ENCODE assay signal across 24 cellular contexts in the genomic region with DNA sequence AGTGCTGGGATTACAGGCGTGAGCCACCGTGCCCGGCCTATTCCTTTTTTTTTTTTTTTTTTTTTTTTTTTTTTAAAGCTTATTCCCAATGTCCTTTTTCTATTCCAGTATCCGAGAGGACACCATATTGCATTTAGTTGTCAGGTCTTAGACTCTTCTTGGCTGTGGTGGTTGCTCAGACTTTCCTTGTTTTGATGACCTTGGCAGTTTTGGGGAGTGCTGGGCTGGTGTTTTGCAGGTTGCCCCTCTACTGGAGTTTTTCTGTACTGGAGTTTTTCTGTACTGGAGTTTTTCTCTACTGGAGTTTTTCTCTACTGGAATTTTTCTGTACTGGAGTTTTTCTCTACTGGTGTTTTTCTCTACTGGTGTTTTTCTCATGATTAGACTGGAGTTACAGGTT.
"Had no signal": no experiment of that assay in that cellular context is flagged by ENCODE, and none has a peak within 500 bp of the region (broad histone marks: within the 10 kb centered on the region; RNA-seq: fewer than 3 reads in every experiment).

No MANE protein-coding gene starts in this region.

- H3K36me3 ChIP-seq: MG63, Peyer's patch had no signal

- H3K27me3 ChIP-seq: MG63, Peyer's patch had no signal

- H3K4me3 Mint-ChIP-seq: activated CD8-positive, alpha-beta T cell treated with anti-CD3 and anti-CD28 coated beads, Interleukin-2, amount 10 ng/mL, durations not matched to agents 7 days and 5 days; activated naive CD4-positive, alpha-beta T cell treated with anti-CD3 and anti-CD28 coated beads, Interleukin-2, amount 50 U/mL, for 24 hours; brain; central memory CD8-positive, alpha-beta T cell; T-cell had no signal

- H3K27me3 Mint-ChIP-seq: activated naive CD4-positive, alpha-beta T cell treated with anti-CD3 and anti-CD28 coated beads, Interleukin-2, amount 50 U/mL, for 24 hours; T-cell had no signal

- H3K9me3 ChIP-seq: MG63, Peyer's patch had no signal

- DNase-seq: activated CD4-positive, alpha-beta T cell treated with anti-CD3 and anti-CD28 coated beads for 4 hours; activated CD8-positive, alpha-beta memory T cell treated with anti-CD3 and anti-CD28 coated beads, Interleukin-2, amount 50 U/mL, for 48 hours; activated CD8-positive, alpha-beta T cell treated with anti-CD3 and anti-CD28 coated beads, Interleukin-2, amount 10 ng/mL, durations not matched to agents 7 days and 5 days; activated T-cell treated with anti-CD3 and anti-CD28 coated beads, Interleukin-2, amount 50 U/mL, for 1 hour; aorta; MG63; MV-4-11; NCI-H1092 treated with DMSO at 0.1 percent for 48 hours; NCI-H1417 treated with DMSO at 0.1 percent for 48 hours; NCI-H1694; NCI-H2029; NCI-H2107; NCI-H2171 treated with DMSO at 0.1 percent for 48 hours; NCI-H226; NCI-H526 treated with DMSO at 0.1 percent for 48 hours; NCI-H82; Peyer's patch; SIG-M5; T-cell; T-helper 2 cell; T1000 had no signal

- H3K4me3 ChIP-seq: MG63, Peyer's patch had no signal

- H3K27ac Mint-ChIP-seq: activated CD8-positive, alpha-beta T cell treated with anti-CD3 and anti-CD28 coated beads, Interleukin-2, amount 10 ng/mL, durations not matched to agents 7 days and 5 days; activated naive CD4-positive, alpha-beta T cell treated with anti-CD3 and anti-CD28 coated beads, Interleukin-2, amount 50 U/mL, for 24 hours; T-cell had no signal

- H3K9me3 Mint-ChIP-seq: activated naive CD4-positive, alpha-beta T cell treated with anti-CD3 and anti-CD28 coated beads, Interleukin-2, amount 50 U/mL, for 24 hours; central memory CD8-positive, alpha-beta T cell; T-cell had no signal

- H3K27ac ChIP-seq: Peyer's patch had no signal

- H3K36me3 Mint-ChIP-seq: activated naive CD4-positive, alpha-beta T cell treated with anti-CD3 and anti-CD28 coated beads, Interleukin-2, amount 50 U/mL, for 24 hours; T-cell had no signal

- H3K4me1 Mint-ChIP-seq: central memory CD8-positive, alpha-beta T cell had no signal
